In the genomic region with DNA sequence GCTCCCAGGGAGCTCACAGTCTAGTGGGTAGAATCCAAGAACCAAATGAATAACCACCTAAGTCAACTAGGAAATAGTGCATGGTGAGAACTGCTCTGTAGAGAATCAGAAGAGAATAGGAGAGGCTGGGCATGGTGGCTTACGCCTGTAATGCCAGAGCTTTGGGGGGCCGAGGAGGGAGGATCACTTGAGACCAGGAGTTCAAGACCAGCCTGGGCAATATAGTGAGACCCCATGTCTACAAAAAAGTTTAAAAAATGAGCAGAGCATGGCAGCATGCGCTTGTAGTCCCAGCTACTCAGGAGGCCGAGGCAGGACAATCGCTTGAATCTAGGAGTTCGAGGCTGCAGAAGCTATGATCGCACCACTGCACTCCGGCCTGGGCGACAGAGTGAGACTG, we compare ENCODE assay signal across 16 cellular contexts.
DNase-seq lines count a peak whose midpoint lies in the region; ATAC-seq and TF ChIP-seq lines count a peak whose summit lies in the region.
"Had no signal": no experiment of that assay in that cellular context is flagged by ENCODE, and none has a peak within 500 bp of the region (broad histone marks: within the 10 kb centered on the region; RNA-seq: fewer than 3 reads in every experiment).

No MANE protein-coding gene starts in this region.

- peaks cover 15% of the 10 kb centered on the region for H3K4me1 ChIP-seq in vagina

- no peaks in the 10 kb centered on the region for H3K9me3 Mint-ChIP-seq in activated CD8-positive, alpha-beta memory T cell treated with anti-CD3 and anti-CD28 coated beads, Interleukin-2, amount 10 ng/mL, durations not matched to agents 7 days and 5 days (ENCODE audit: low read depth)
- H3K9me3 Mint-ChIP-seq in effector memory CD8-positive, alpha-beta T cell, result no peaks in the 10 kb centered on the region
- H3K9me3 Mint-ChIP-seq: neural crest cell had no signal

- no peak for TF ChIP-seq CTCF in RWPE1 (conservative IDR thresholded peaks at IDR 0.05; ENCODE audit: low read depth)
- no peak for TF ChIP-seq CTCF in vagina (IDR thresholded peaks at IDR 0.05)

- H3K27ac ChIP-seq in RWPE1, result peak overlapping the region; percentile 53
- peak overlapping the region in 14 of 21 experiments; percentile 11 to 82 (median 56) for H3K27ac ChIP-seq in skin epidermis
- H3K27ac ChIP-seq in vagina, result no peak overlapping the region
- H3K27ac ChIP-seq: breast epithelium, left ventricle myocardium inferior, uterus had no signal

- peaks cover 3% of the 10 kb centered on the region for H3K36me3 Mint-ChIP-seq in activated CD8-positive, alpha-beta memory T cell treated with anti-CD3 and anti-CD28 coated beads, Interleukin-2, amount 10 ng/mL, durations not matched to agents 7 days and 5 days
- H3K36me3 Mint-ChIP-seq in effector memory CD8-positive, alpha-beta T cell (ENCODE audit: insufficient read depth), result peaks cover 3% of the 10 kb centered on the region

- no peaks in the 10 kb centered on the region for H3K27me3 ChIP-seq in vagina
- H3K27me3 ChIP-seq: breast epithelium, heart right ventricle, uterus had no signal

- H3K27me3 Mint-ChIP-seq in activated CD8-positive, alpha-beta memory T cell treated with anti-CD3 and anti-CD28 coated beads, Interleukin-2, amount 10 ng/mL, durations not matched to agents 7 days and 5 days, result no peaks in the 10 kb centered on the region
- no peaks in the 10 kb centered on the region for H3K27me3 Mint-ChIP-seq in effector memory CD8-positive, alpha-beta T cell

- no peak for DNase-seq in activated CD8-positive, alpha-beta memory T cell treated with anti-CD3 and anti-CD28 coated beads, Interleukin-2, amount 10 ng/mL, durations not matched to agents 7 days and 5 days
- no peak for DNase-seq in activated CD8-positive, alpha-beta memory T cell treated with anti-CD3 and anti-CD28 coated beads, Interleukin-2, amount 50 U/mL, for 48 hours
- DNase-seq in RWPE1 (ENCODE audit: low spot score) (no peak), inferior parietal cortex (ENCODE audit: extremely low spot score) (no peak), vagina (ENCODE audit: extremely low spot score in 2 of 2) (no peak)
- no peak for DNase-seq in effector memory CD8-positive, alpha-beta T cell
- DNase-seq: H7, heart right ventricle, left ventricle myocardium inferior, NCI-H226, OCI-M1, uterus had no signal

- ATAC-seq in activated CD8-positive, alpha-beta memory T cell treated with anti-CD3 and anti-CD28 coated beads, Interleukin-2, amount 10 ng/mL, durations not matched to agents 7 days and 5 days, result no peak
- ATAC-seq in effector memory CD8-positive, alpha-beta T cell (replicated peaks), result no peak
- ATAC-seq in HG03457 (IDR thresholded peaks at IDR 0.05; ENCODE audit: unreplicated experiment), result no peak

- H3K36me3 ChIP-seq in vagina, result no peaks in the 10 kb centered on the region
- H3K36me3 ChIP-seq: breast epithelium, heart right ventricle, left ventricle myocardium inferior, uterus had no signal

- H3K4me3 ChIP-seq in skin epidermis, result no peak overlapping the region
- H3K4me3 ChIP-seq in vagina, result no peak overlapping the region
- H3K4me3 ChIP-seq: breast epithelium, heart right ventricle, left ventricle myocardium inferior, uterus had no signal

- POLR2A ChIA-PET in RWPE1 (lab: Yijun Ruan, JAX; ENCODE audit: low non-redundant PET), result no interaction called here

- intact Hi-C loops in vagina (cut with DNase I), result no loop called here

- CTCF ChIA-PET in activated CD8-positive, alpha-beta memory T cell treated with anti-CD3 and anti-CD28 coated beads, Interleukin-2, amount 10 ng/mL, durations not matched to agents 7 days and 5 days (lab: Charles Lee), result interaction anchor here (1.2 kb wide), 1 partner anchor 351 kb away, joined by 4 read pairs; no protein-coding TSS in a partner anchor
- CTCF ChIA-PET in RWPE1 (lab: Yijun Ruan, JAX), result no interaction called here

- no peak for TF ChIP-seq POLR2A in vagina (IDR thresholded peaks at IDR 0.05)

- no peaks in the 10 kb centered on the region for H3K9me3 ChIP-seq in vagina
- H3K9me3 ChIP-seq: breast epithelium, heart right ventricle, left ventricle myocardium inferior, uterus had no signal

- peaks cover 54% of the 10 kb centered on the region for H3K4me1 Mint-ChIP-seq in activated CD8-positive, alpha-beta memory T cell treated with anti-CD3 and anti-CD28 coated beads, Interleukin-2, amount 10 ng/mL, durations not matched to agents 7 days and 5 days
- peaks cover 17 to 28% of the 10 kb centered on the region in 2 donors for H3K4me1 Mint-ChIP-seq in effector memory CD8-positive, alpha-beta T cell (ENCODE audit: low read depth in 2 of 2)

- peak overlapping the region; percentile 88 for H3K27ac Mint-ChIP-seq in activated CD8-positive, alpha-beta memory T cell treated with anti-CD3 and anti-CD28 coated beads, Interleukin-2, amount 10 ng/mL, durations not matched to agents 7 days and 5 days
- peak overlapping the region; percentile 11 to 84 for H3K27ac Mint-ChIP-seq in effector memory CD8-positive, alpha-beta T cell

- no peak overlapping the region for H3K4me3 Mint-ChIP-seq in activated CD8-positive, alpha-beta memory T cell treated with anti-CD3 and anti-CD28 coated beads, Interleukin-2, amount 10 ng/mL, durations not matched to agents 7 days and 5 days
- no peak overlapping the region for H3K4me3 Mint-ChIP-seq in effector memory CD8-positive, alpha-beta T cell
- H3K4me3 Mint-ChIP-seq: neural crest cell had no signal
